ENCODE assay signal across 23 cellular contexts in genomic region chr4:141565379-141566089, GRCh38.
DNase-seq lines count a peak whose midpoint lies in the region; ATAC-seq, FAIRE-seq and TF ChIP-seq lines count a peak whose summit lies in the region.
"Had no signal": no experiment of that assay in that cellular context is flagged by ENCODE, and none has a peak within 500 bp of the region (broad histone marks: within the 10 kb centered on the region; RNA-seq: fewer than 3 reads in every experiment).

No MANE protein-coding gene starts in this region.

- no peaks in the 10 kb centered on the region for H3K36me3 ChIP-seq in kidney (ENCODE audit: control insufficient read depth in 1 of 2, insufficient read depth in 2 of 2, low read length in 2 of 2)
- no peaks in the 10 kb centered on the region for H3K36me3 ChIP-seq in neural progenitor cell
- H3K36me3 ChIP-seq: colonic mucosa, prostate gland had no signal

- intact Hi-C loops in kidney (cut with DNase I), result no loop called here

- FAIRE-seq in kidney (lab: Jason Lieb, UNC), result no peak
- FAIRE-seq: keratinocyte had no signal

- no peak overlapping the region for H2AFZ ChIP-seq in neural progenitor cell (replicated peaks)
- H2AFZ ChIP-seq: GM23338 had no signal

- H3K4me3 ChIP-seq in epithelial cell of esophagus (ENCODE audit: low read length) (no peak overlapping the region), kidney (ENCODE audit: low read length in 2 of 2) (no peak overlapping the region), neural progenitor cell (no peak overlapping the region)
- H3K4me3 ChIP-seq: colonic mucosa, GM23338, prostate gland had no signal

- DNase-seq in epithelial cell of esophagus (ENCODE audit: low read depth), result peak; percentile 35
- DNase-seq in renal cortical epithelial cell (ENCODE audit: low read depth), result peak; percentile 93
- no peak for DNase-seq in kidney
- DNase-seq in neural progenitor cell (ENCODE audit: low spot score), result no peak
- DNase-seq in NK-92 (lab: John Stamatoyannopoulos, UW; ENCODE audit: unreplicated experiment), result no peak
- DNase-seq: activated CD4-positive, alpha-beta T cell treated with anti-CD3 and anti-CD28 coated beads for 36 hours; activated T-cell treated with anti-CD3 and anti-CD28 coated beads, Interleukin-2, amount 50 U/mL, for 4 hours; C1 segment of cervical spinal cord; Caco-2; colonic mucosa; effector memory CD8-positive, alpha-beta T cell; NCI-H146; NCI-H510A treated with DMSO at 0.1 percent for 48 hours; NK-92 treated with Interleukin-12 subunit alpha and Interleukin-12 subunit beta, amount 100 ng/mL, for 24 hours; stimulated activated CD4-positive, alpha-beta T cell treated with anti-CD3 and anti-CD28 coated beads, Interleukin-15, amount 100 ng/mL, for 24 hours; T-helper 17 cell had no signal

- ATAC-seq in GM18907 (IDR thresholded peaks at IDR 0.05; ENCODE audit: unreplicated experiment) (peak; percentile 60), HG03565 (IDR thresholded peaks at IDR 0.05; ENCODE audit: unreplicated experiment) (peak; percentile 71)
- ATAC-seq: activated CD4-positive, alpha-beta T cell treated with anti-CD3 and anti-CD28 coated beads for 36 hours; activated T-cell treated with anti-CD3 and anti-CD28 coated beads, Interleukin-2, amount 50 U/mL, for 4 hours; effector memory CD8-positive, alpha-beta T cell; GM23338; Panc1; T-helper 17 cell had no signal

- no peak overlapping the region for H3K4me3 Mint-ChIP-seq in neural progenitor cell
- H3K4me3 Mint-ChIP-seq: activated CD4-positive, alpha-beta T cell treated with anti-CD3 and anti-CD28 coated beads for 36 hours; activated T-cell treated with anti-CD3 and anti-CD28 coated beads, Interleukin-2, amount 50 U/mL, for 4 hours; effector memory CD8-positive, alpha-beta T cell; GM23338; stimulated activated naive CD8-positive, alpha-beta T cell treated with anti-CD3 and anti-CD28 coated beads, Interleukin-15, Interleukin-2, amounts not matched to agents 100 ng/mL and 50 ng/mL, for 24 hours; T-helper 17 cell had no signal

- no peaks in the 10 kb centered on the region for H3K27me3 Mint-ChIP-seq in neural progenitor cell (ENCODE audit: insufficient read depth, low read depth)
- H3K27me3 Mint-ChIP-seq: activated CD4-positive, alpha-beta T cell treated with anti-CD3 and anti-CD28 coated beads for 36 hours; stimulated activated naive CD8-positive, alpha-beta T cell treated with anti-CD3 and anti-CD28 coated beads, Interleukin-15, Interleukin-2, amounts not matched to agents 100 ng/mL and 50 ng/mL, for 24 hours; T-helper 17 cell had no signal

- no peaks in the 10 kb centered on the region for H3K79me2 ChIP-seq in neural progenitor cell (ENCODE audit: low read depth)

- H3K4me2 ChIP-seq in neural progenitor cell, result no peak overlapping the region
- H3K4me2 ChIP-seq: GM23338 had no signal

- no peak overlapping the region for H3K27ac Mint-ChIP-seq in neural progenitor cell
- H3K27ac Mint-ChIP-seq: activated CD4-positive, alpha-beta T cell treated with anti-CD3 and anti-CD28 coated beads for 36 hours; effector memory CD8-positive, alpha-beta T cell; GM23338; stimulated activated naive CD8-positive, alpha-beta T cell treated with anti-CD3 and anti-CD28 coated beads, Interleukin-15, Interleukin-2, amounts not matched to agents 100 ng/mL and 50 ng/mL, for 24 hours; T-helper 17 cell had no signal

- no peaks in the 10 kb centered on the region for H3K4me1 ChIP-seq in kidney (ENCODE audit: control insufficient read depth in 1 of 2, insufficient read depth in 1 of 2, low read depth in 1 of 2, low read length in 2 of 2)
- H3K4me1 ChIP-seq in neural progenitor cell, result no peaks in the 10 kb centered on the region
- H3K4me1 ChIP-seq: Caco-2, colonic mucosa, prostate gland had no signal

- no peaks in the 10 kb centered on the region for H3K9me3 ChIP-seq in kidney (ENCODE audit: control insufficient read depth in 1 of 2, low read length in 2 of 2)
- H3K9me3 ChIP-seq in neural progenitor cell (ENCODE audit: low read depth), result no peaks in the 10 kb centered on the region
- H3K9me3 ChIP-seq: Caco-2, colonic mucosa, prostate gland had no signal

- no peak overlapping the region for H3K9ac ChIP-seq in kidney (ENCODE audit: low read length in 2 of 2)
- H3K9ac ChIP-seq in neural progenitor cell, result no peak overlapping the region

- no peaks in the 10 kb centered on the region for H3K9me3 Mint-ChIP-seq in neural progenitor cell
- H3K9me3 Mint-ChIP-seq: activated T-cell treated with anti-CD3 and anti-CD28 coated beads, Interleukin-2, amount 50 U/mL, for 4 hours; effector memory CD8-positive, alpha-beta T cell; GM23338; stimulated activated naive CD8-positive, alpha-beta T cell treated with anti-CD3 and anti-CD28 coated beads, Interleukin-15, Interleukin-2, amounts not matched to agents 100 ng/mL and 50 ng/mL, for 24 hours had no signal

- no peaks in the 10 kb centered on the region for H4K20me1 ChIP-seq in neural progenitor cell (ENCODE audit: low read depth)

- H3K36me3 Mint-ChIP-seq in neural progenitor cell, result no peaks in the 10 kb centered on the region

- H3K27ac ChIP-seq in kidney (ENCODE audit: low read depth in 2 of 2, low read length in 2 of 2), result no peak overlapping the region
- no peak overlapping the region for H3K27ac ChIP-seq in neural progenitor cell
- H3K27ac ChIP-seq: colonic mucosa, prostate gland had no signal

- TF ChIP-seq CTCF in epithelial cell of esophagus (IDR thresholded peaks at IDR 0.05; ENCODE audit: insufficient read depth, low read depth, low read length, missing control alignments) (no peak), kidney (IDR thresholded peaks at IDR 0.05; ENCODE audit: borderline replicate concordance, extremely low read depth, insufficient read depth) (no peak), neural progenitor cell (IDR thresholded peaks at IDR 0.05) (no peak)

- H3F3A ChIP-seq in neural progenitor cell (ENCODE audit: low read depth), result no peaks in the 10 kb centered on the region

- no peaks in the 10 kb centered on the region for H3K27me3 ChIP-seq in neural progenitor cell
- H3K27me3 ChIP-seq: colonic mucosa had no signal

- H3K4me1 Mint-ChIP-seq in neural progenitor cell, result no peaks in the 10 kb centered on the region
- H3K4me1 Mint-ChIP-seq: activated CD4-positive, alpha-beta T cell treated with anti-CD3 and anti-CD28 coated beads for 36 hours; T-helper 17 cell had no signal

Comparison
In these comparisons a context has a peak if more than half of its experiments do, and no peak if none do; other contexts are left out.
1. DNase-seq: peak in epithelial cell of esophagus (single experiment) and renal cortical epithelial cell (single experiment); none in kidney (single experiment), neural progenitor cell (single experiment) and NK-92 (single experiment).